ENCODE assay signal across 8 cellular contexts in the genomic region with DNA sequence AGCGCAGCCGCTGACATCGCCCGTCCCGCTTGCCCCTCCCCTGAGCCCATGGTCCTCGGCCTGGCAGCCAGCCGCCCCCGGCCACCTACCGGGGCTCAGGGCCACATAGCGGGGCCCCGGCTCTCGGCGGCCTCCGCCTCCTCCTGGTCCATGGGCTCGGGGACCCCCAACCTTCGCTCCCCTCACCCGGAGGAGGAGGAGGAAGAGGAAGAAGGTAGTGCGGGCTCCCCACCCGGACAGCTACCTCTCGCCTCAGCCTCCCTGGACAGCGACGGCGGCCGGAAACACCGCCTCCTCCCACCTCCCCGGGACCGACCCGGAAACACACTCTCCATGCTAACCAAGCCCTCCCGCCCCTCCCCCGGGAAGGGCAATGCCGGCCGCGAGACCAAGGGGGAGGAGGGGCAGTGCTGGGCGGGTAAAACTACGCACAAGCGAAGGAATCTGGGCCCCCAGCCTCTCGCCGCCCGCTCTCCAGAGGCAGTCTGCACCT. TPM values are rescaled to one million over a fixed set of nuclear protein-coding genes. Genes with fewer than 3 reads are reported as not detected.
DNase-seq lines count a peak whose midpoint lies in the region; ATAC-seq, FAIRE-seq and TF ChIP-seq lines count a peak whose summit lies in the region.

A gene (minus strand): TSS at position 286 of the 493 bp plus-strand sequence. CDS start 2,912 bp downstream, outside the sequence.

- H3K27ac ChIP-seq in PC-3 (ENCODE audit: low read length): peak within 1 kb of the TSS; percentile 91

- peaks cover 10% of the 10 kb centered on the region for H3F3A ChIP-seq in PC-3 (ENCODE audit: low read length, unreplicated experiment)

- POLR2A ChIA-PET in PC-3 (lab: Charles Lee; ENCODE audit: unreplicated experiment): interaction anchor here (0.6 kb wide), 1 partner anchor 72 kb away, joined by 5 read pairs; no protein-coding TSS in a partner anchor

- H2AFZ ChIP-seq in PC-3 (ENCODE audit: low read length): peak within 1 kb of the TSS; percentile 83

- no peak for FAIRE-seq in bronchial epithelial cell (lab: Jason Lieb, UNC)

- CTCF ChIA-PET in PC-3 (lab: Charles Lee): interaction anchor here (0.5 to 2.6 kb wide), 3 partner anchors 106 to 747 kb away, joined by 4 to 10 read pairs (median 7); no protein-coding TSS in a partner anchor

- ATAC-seq in HG03558 (IDR thresholded peaks at IDR 0.05; ENCODE audit: extremely low read depth, unreplicated experiment): peak; percentile 44
- peak; percentile 76 for ATAC-seq in PC-3

- DNase-seq in NCI-H187 (lab: John Stamatoyannopoulos, UW) (peak; percentile 77 to 80), NCI-H187 treated with DMSO at 0.1 percent for 48 hours (lab: John Stamatoyannopoulos, UW) (no peak), GM20000 (ENCODE audit: low spot score) (peak; percentile 93), PC-3 (peak; percentile 74), bronchial epithelial cell (ENCODE audit: low read depth) (no peak), inferior parietal cortex (ENCODE audit: extremely low spot score) (peak; percentile 91)

- H3K9me3 ChIP-seq in PC-3 (ENCODE audit: low read length): no peaks in the 10 kb centered on the region
- H3K9me3 ChIP-seq in skeletal muscle satellite cell (replicated peaks; ENCODE audit: low read length): no peaks in the 10 kb centered on the region

- TF ChIP-seq CTCF in GM20000 (IDR thresholded peaks at IDR 0.05; ENCODE audit: extremely low read depth, missing control alignments) (no peak), PC-3 (conservative IDR thresholded peaks at IDR 0.05; ENCODE audit: low read depth, low read length) (no peak), bronchial epithelial cell (IDR thresholded peaks at IDR 0.05; ENCODE audit: insufficient read depth, low read length, severe bottlenecking) (no peak)

- H3K36me3 ChIP-seq in PC-3 (ENCODE audit: low read depth, low read length): peaks cover 15% of the 10 kb centered on the region
- peaks cover 1% of the 10 kb centered on the region for H3K36me3 ChIP-seq in bronchial epithelial cell (ENCODE audit: control insufficient read depth, insufficient read depth, low read length)
- H3K36me3 ChIP-seq in skeletal muscle satellite cell (ENCODE audit: insufficient read depth, low read length): peaks cover 33% of the 10 kb centered on the region

- no peaks in the 10 kb centered on the region for H3K9me2 ChIP-seq in PC-3 (replicated peaks; ENCODE audit: low read length)

- peak within 1 kb of the TSS; percentile 78 for H3K4me3 ChIP-seq in PC-3 (ENCODE audit: low read length)
- H3K4me3 ChIP-seq in bronchial epithelial cell (ENCODE audit: low read depth, low read length): peak within 1 kb of the TSS; percentile 73
- peak within 1 kb of the TSS; percentile 79 for H3K4me3 ChIP-seq in skeletal muscle satellite cell (ENCODE audit: low read length)

- no TSS peak for BruUV-seq in PC-3 (replicated peaks; lab: Mats Ljungman, UMichigan)

- peaks cover 33% of the 10 kb centered on the region for H3K4me1 ChIP-seq in PC-3 (ENCODE audit: insufficient read depth, low read length)
- peaks cover 52% of the 10 kb centered on the region for H3K4me1 ChIP-seq in skeletal muscle satellite cell (ENCODE audit: control insufficient read depth, insufficient read depth, low read length)

- peak within 1 kb of the TSS; percentile 95 for H3K9ac ChIP-seq in PC-3 (ENCODE audit: low read length)
- peak within 1 kb of the TSS; percentile 90 for H3K9ac ChIP-seq in skeletal muscle satellite cell (ENCODE audit: low read depth, low read length)

- H3K4me2 ChIP-seq in PC-3 (ENCODE audit: low read length) (peak within 1 kb of the TSS; percentile 96), skeletal muscle satellite cell (ENCODE audit: low read length) (peak within 1 kb of the TSS; percentile 96)

- H3K79me2 ChIP-seq in PC-3 (ENCODE audit: low read length): peaks cover 51% of the 10 kb centered on the region

- H3K27me3 ChIP-seq in PC-3 (ENCODE audit: low read length) (no peaks in the 10 kb centered on the region), bronchial epithelial cell (ENCODE audit: control insufficient read depth, insufficient read depth, low read length) (no peaks in the 10 kb centered on the region), skeletal muscle satellite cell (ENCODE audit: control insufficient read depth, insufficient read depth, low read length) (no peaks in the 10 kb centered on the region)

- H4K20me1 ChIP-seq in PC-3 (ENCODE audit: low read length): no peaks in the 10 kb centered on the region

- intact Hi-C loops in PC-3 (cut with micrococcal nuclease): loop anchor here (1.0 to 2.0 kb wide), 2 partner anchors 104 to 364 kb away; a partner anchor contains a TSS

RNA-seq across cellular contexts. Expression of the gene that starts here (rescaled TPM):
- total RNA-seq in PC-3 (2014; rRNA removed): 20.9 and 26.7 TPM in 2 replicates
- total RNA-seq in bronchial epithelial cell: 26.6 and 30.5 TPM in 2 replicates
- 28.4 and 42.8 TPM in 2 replicates for total RNA-seq in skeletal muscle satellite cell (2012; rRNA removed)

Comparison
In these comparisons a context has a peak if more than half of its experiments do, and no peak if none do; other contexts are left out.
1. DNase-seq: peak in NCI-H187 (2 of 2), GM20000 (single experiment), PC-3 (single experiment) and inferior parietal cortex (single experiment); none in NCI-H187 treated with DMSO at 0.1 percent for 48 hours (single experiment) and bronchial epithelial cell (single experiment).
2. Peak in every context shown above with its lines, with median percentiles within 50 percentile points of each other: H3K4me3 ChIP-seq.